Comparison of ENCODE assay signal across 14 cellular contexts in the genomic region with DNA sequence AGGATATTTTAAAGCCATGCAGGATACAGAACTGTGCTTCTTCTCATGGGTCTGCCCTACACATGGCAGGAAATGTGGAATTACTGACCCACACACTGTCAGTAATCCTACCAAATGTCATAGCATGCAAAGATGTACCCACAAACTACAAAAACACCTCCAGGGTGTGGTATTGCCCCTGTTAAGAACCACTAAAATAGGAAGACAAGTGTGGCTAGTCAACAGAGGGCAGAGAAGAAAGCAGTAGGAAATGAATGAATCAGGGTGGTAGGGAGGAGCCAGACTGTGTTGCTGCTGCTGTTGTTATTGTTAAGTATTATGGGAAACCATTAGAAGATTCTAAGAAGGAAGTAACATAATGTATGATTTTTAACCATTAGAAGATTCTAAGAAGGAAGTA.
DNase-seq lines count a peak whose midpoint lies in the region; ATAC-seq lines count a peak whose summit lies in the region.
"Had no signal": no experiment of that assay in that cellular context is flagged by ENCODE, and none has a peak within 500 bp of the region (broad histone marks: within the 10 kb centered on the region; RNA-seq: fewer than 3 reads in every experiment).

No MANE protein-coding gene starts in this region.

- peak; percentile 10 for DNase-seq in stimulated activated CD4-positive, alpha-beta T cell treated with anti-CD3 and anti-CD28 coated beads, Interleukin-15, amount 100 ng/mL, for 24 hours
- no peak for DNase-seq in stimulated activated CD4-positive, alpha-beta T cell treated with anti-CD3 and anti-CD28 coated beads, Interleukin-2, amount 100 ng/mL, for 48 hours
- peak; percentile 25 for DNase-seq in activated effector memory CD4-positive, alpha-beta T cell treated with Interleukin-2 at 50 U/mL for 16 hours
- peak; percentile 6 for DNase-seq in stimulated activated naive CD4-positive, alpha-beta T cell treated with Interleukin-2 at 50 U/mL for 16 hours (lab: John Stamatoyannopoulos, UW)
- DNase-seq in occipital lobe (lab: John Stamatoyannopoulos, UW) (no peak), SIG-M5 (lab: John Stamatoyannopoulos, UW) (no peak)
- DNase-seq: brain microvascular endothelial cell; effector CD8-positive, alpha-beta T cell; foreskin melanocyte; H9; NCI-H1105 treated with DMSO at 0.1 percent for 48 hours; Peyer's patch had no signal

- ATAC-seq in HG03442 (IDR thresholded peaks at IDR 0.05; ENCODE audit: unreplicated experiment) (peak; percentile 76), HG03460 (IDR thresholded peaks at IDR 0.05; ENCODE audit: unreplicated experiment) (no peak)

Comparison
In these comparisons a context has a peak if more than half of its experiments do, and no peak if none do; other contexts are left out.
1. DNase-seq: peak in stimulated activated CD4-positive, alpha-beta T cell treated with anti-CD3 and anti-CD28 coated beads, Interleukin-15, amount 100 ng/mL, for 24 hours (single experiment), activated effector memory CD4-positive, alpha-beta T cell treated with Interleukin-2 at 50 U/mL for 16 hours (single experiment) and stimulated activated naive CD4-positive, alpha-beta T cell treated with Interleukin-2 at 50 U/mL for 16 hours (single experiment); none in stimulated activated CD4-positive, alpha-beta T cell treated with anti-CD3 and anti-CD28 coated beads, Interleukin-2, amount 100 ng/mL, for 48 hours (0 of 2), occipital lobe (single experiment) and SIG-M5 (single experiment).